ENCODE assay signal across 8 cellular contexts in the genomic region with DNA sequence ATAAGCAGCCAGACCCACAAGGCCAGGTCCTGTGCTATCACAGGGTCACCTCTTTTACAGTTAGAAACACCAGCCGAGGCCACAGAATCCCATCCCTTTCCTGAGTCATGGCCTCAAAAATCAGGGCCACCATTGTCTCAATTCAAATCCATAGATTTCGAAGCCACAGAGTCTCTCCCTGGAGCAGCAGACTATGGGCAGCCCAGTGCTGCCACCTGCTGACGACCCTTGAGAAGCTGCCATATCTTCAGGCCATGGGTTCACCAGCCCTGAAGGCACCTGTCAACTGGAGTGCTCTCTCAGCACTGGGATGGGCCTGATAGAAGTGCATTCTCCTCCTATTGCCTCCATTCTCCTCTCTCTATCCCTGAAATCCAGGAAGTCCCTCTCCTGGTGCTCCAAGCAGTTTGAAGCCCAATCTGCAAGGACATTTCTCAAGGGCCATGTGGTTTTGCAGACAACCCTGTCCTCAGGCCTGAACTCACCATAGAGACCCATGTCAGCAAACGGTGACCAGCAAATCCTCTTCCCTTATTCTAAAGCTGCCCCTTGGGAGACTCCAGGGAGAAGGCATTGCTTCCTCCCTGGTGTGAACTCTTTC. TPM values are rescaled to one million over a fixed set of nuclear protein-coding genes. Genes with fewer than 3 reads are reported as not detected.
DNase-seq lines count a peak whose midpoint lies in the region; ATAC-seq and TF ChIP-seq lines count a peak whose summit lies in the region.

No MANE protein-coding gene starts in this region.

- intact Hi-C loops in heart left ventricle (cut with DNase I) = loop anchor here in 8 of 10 donors (2.0 to 5.0 kb wide), 4 partner anchors 202 to 382 kb away; partner anchors contain the start of gene ZNF502 (in 1 of the 8)

- no peaks in the 10 kb centered on the region for H3F3A ChIP-seq in MM.1S (ENCODE audit: insufficient read depth, low read length)

- H3K4me1 ChIP-seq in MM.1S (ENCODE audit: low read length) (no peaks in the 10 kb centered on the region), heart left ventricle (peaks cover 0 to 15% (median 2%) of the 10 kb centered on the region in 12 donors)

- H3K4me2 ChIP-seq in MM.1S (ENCODE audit: low read depth, low read length) = no peak overlapping the region

- ATAC-seq in heart left ventricle = peak; percentile 24 to 78 (median 68)
- ATAC-seq in GM18907 (IDR thresholded peaks at IDR 0.05; ENCODE audit: unreplicated experiment) = no peak
- ATAC-seq in GM18870 (IDR thresholded peaks at IDR 0.05; ENCODE audit: unreplicated experiment) = no peak

- H3K36me3 ChIP-seq in MM.1S (replicated peaks; ENCODE audit: insufficient read depth, low read length) (no peaks in the 10 kb centered on the region), heart left ventricle (peaks cover 0 to 6% (median 3%) of the 10 kb centered on the region in 9 donors)

- no peaks in the 10 kb centered on the region for H3K79me2 ChIP-seq in MM.1S (ENCODE audit: low read length)

- peak; percentile 32 for DNase-seq in GDM1 (lab: John Stamatoyannopoulos, UW)
- DNase-seq in MM.1S = peak; percentile 69
- DNase-seq in SKM-1 treated with dmso at 0.1 percent for 144 hours (lab: John Stamatoyannopoulos, UW; ENCODE audit: unreplicated experiment) = peak; percentile 47
- peak; percentile 12 for DNase-seq in activated naive CD8-positive, alpha-beta T cell treated with anti-CD3 and anti-CD28 coated beads, Interleukin-2, amount 50 U/mL, for 16 hours (ENCODE audit: low read depth, low spot score)
- DNase-seq in heart left ventricle = peak; percentile 46 to 81 (median 65)
- DNase-seq in renal cortical epithelial cell (ENCODE audit: low read depth) = peak; percentile 45

- H3K27ac ChIP-seq in MM.1S (ENCODE audit: low read length) = no peak overlapping the region
- no peak overlapping the region for H3K27ac ChIP-seq in heart left ventricle

- TF ChIP-seq CTCF in MM.1S (IDR thresholded peaks at IDR 0.05; ENCODE audit: low read length) (peak; percentile 85), heart left ventricle (IDR thresholded peaks at IDR 0.05) (peak; percentile 61 to 86 (median 78))

- H4K20me1 ChIP-seq in MM.1S (ENCODE audit: insufficient read depth, low read length) = no peaks in the 10 kb centered on the region

- H3K9me3 ChIP-seq in MM.1S (replicated peaks; ENCODE audit: insufficient read depth, low read length) (no peaks in the 10 kb centered on the region), heart left ventricle (no peaks in the 10 kb centered on the region)

- H3K27me3 ChIP-seq in MM.1S (replicated peaks; ENCODE audit: insufficient read depth, low read length) (no peaks in the 10 kb centered on the region), heart left ventricle (peaks cover 0 to 6% (median 0%) of the 10 kb centered on the region in 9 donors)

- H3K9me2 ChIP-seq in MM.1S (replicated peaks; ENCODE audit: insufficient read depth, low read length) = no peaks in the 10 kb centered on the region

- no peak overlapping the region for H3K4me3 ChIP-seq in MM.1S (ENCODE audit: low read length)
- H3K4me3 ChIP-seq in heart left ventricle = no peak overlapping the region

- no peak overlapping the region for H3K9ac ChIP-seq in MM.1S (ENCODE audit: low read length)

- TF ChIP-seq POLR2A in heart left ventricle (IDR thresholded peaks at IDR 0.05) = no peak

- WGBS in heart left ventricle, 4 donors = 20 to 33% (median 22%) methylated on average over 4 of the region's 4 CpGs

- no peak overlapping the region for H2AFZ ChIP-seq in MM.1S (ENCODE audit: low read length)

RNA-seq across cellular contexts. Expression of gene TGM4, which starts 39.6 kb away (rescaled TPM):
- total RNA-seq in heart left ventricle (under 1 TPM in 1 of 9 donors, not detected in 8; 0.66 TPM), renal cortical epithelial cell (0.30 and 0.35 TPM in 2 replicates)
- polyA plus RNA-seq in heart left ventricle = not detected

RNA-seq across cellular contexts. Expression of gene TMEM42, which starts 52.3 kb away (rescaled TPM):
- 10 to 100 TPM in 5 of 9 donors, 1 to 10 TPM in 4; 7.3 to 13.0 (median 10.6) TPM for total RNA-seq in heart left ventricle
- 10 to 100 TPM in 1 of 2 donors, 1 to 10 TPM in 1; 9.4 to 14.1 TPM for polyA plus RNA-seq in heart left ventricle
- total RNA-seq in renal cortical epithelial cell = 14.3 and 16.5 TPM in 2 replicates

Comparison
In these comparisons a context has a peak if more than half of its experiments do, and no peak if none do; other contexts are left out.
1. DNase-seq: peak in every context shown above with its lines; median percentile 69 in MM.1S; 65 in heart left ventricle; 47 in SKM-1 treated with dmso at 0.1 percent for 144 hours; 45 in renal cortical epithelial cell; 32 in GDM1; 12 in activated naive CD8-positive, alpha-beta T cell treated with anti-CD3 and anti-CD28 coated beads, Interleukin-2, amount 50 U/mL, for 16 hours.
2. ATAC-seq: peak in heart left ventricle (4 of 4); none in GM18907 (single experiment) and GM18870 (single experiment).